10 cellular contexts compared by ENCODE assay signal in the genomic region with DNA sequence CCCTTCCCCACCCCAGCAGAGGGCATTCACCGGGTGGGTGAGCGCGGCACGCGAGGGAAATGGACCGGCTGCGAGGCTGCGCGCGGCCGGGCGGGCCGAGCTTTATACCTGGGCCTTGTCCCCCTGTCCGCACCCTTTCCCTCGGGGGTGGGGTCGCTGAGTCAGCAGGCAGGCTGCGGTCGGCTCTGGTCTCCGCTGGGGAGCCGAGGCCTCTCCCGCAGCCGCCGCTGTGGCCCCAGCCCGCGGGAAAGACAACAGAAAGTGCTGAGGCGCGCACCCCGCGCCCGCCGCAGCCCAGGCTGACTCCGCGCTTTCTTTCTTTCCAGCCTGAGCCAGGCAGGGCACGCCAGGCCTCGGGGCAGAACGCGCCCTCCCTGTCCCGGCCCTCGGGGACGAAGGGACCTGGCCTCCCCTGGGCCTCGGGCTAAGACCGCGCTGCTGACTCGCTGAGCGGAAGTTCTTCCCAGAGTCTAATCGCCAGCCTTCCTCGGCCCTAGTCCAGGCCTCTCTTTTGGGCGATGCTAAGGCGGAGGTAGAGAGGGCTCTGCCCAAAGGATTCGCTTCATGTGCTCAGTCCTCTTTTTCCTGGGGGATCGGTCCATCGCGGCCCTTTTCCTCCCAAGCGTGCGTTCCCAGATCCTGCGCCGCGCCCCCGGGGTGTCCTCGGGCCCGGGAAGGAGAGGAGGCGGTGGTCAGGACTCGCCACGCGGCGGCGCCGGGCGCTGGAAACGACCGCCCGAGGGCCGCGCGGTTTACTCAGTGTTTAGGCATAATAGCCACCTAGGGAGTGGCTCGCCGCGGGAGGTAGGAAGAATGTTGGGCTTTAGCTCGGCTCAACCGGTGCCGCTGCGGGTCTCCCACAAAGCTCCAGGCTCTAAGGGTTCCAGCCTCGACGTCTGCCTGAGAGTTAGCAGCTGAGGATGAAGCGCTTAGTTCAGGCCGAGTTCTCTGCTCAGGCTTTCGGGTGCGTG. TPM values are rescaled to one million over a fixed set of nuclear protein-coding genes. Genes with fewer than 3 reads are reported as not detected.
A peak's percentile ranks its signal among the peaks of the same experiment; 100 is the strongest.
DNase-seq lines count a peak whose midpoint lies in the region; ATAC-seq and TF ChIP-seq lines count a peak whose summit lies in the region.
"Had no signal": no experiment of that assay in that cellular context is flagged by ENCODE, and none has a peak within 500 bp of the region (broad histone marks: within the 10 kb centered on the region; RNA-seq: fewer than 3 reads in every experiment).

A gene with protein sequence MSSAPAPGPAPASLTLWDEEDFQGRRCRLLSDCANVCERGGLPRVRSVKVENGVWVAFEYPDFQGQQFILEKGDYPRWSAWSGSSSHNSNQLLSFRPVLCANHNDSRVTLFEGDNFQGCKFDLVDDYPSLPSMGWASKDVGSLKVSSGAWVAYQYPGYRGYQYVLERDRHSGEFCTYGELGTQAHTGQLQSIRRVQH (minus strand): TSS at position 78 of the 971 bp plus-strand sequence. CDS start 246 bp downstream, outside the sequence.

- ATAC-seq in PC-3 (peak; percentile 33), GM19463 (IDR thresholded peaks at IDR 0.05; ENCODE audit: unreplicated experiment) (no peak)
- ATAC-seq in stimulated activated effector memory CD8-positive, alpha-beta T cell treated with anti-CD3 and anti-CD28 coated beads, Interleukin-12 subunit alpha, Interleukin-12 subunit beta, amount 100 ng/mL, for 72 hours: peak; percentile 9

- peak within 1 kb of the TSS; percentile 59 for H3K4me3 ChIP-seq in PC-3 (ENCODE audit: low read length)
- H3K4me3 ChIP-seq in fibroblast of villous mesenchyme (ENCODE audit: low read depth, low read length): peak within 1 kb of the TSS; percentile 40

- peaks cover 26% of the 10 kb centered on the region for H3K4me1 ChIP-seq in PC-3 (ENCODE audit: insufficient read depth, low read length)

- no TSS peak for BruUV-seq in PC-3 (replicated peaks; lab: Mats Ljungman, UMichigan)

- no peaks in the 10 kb centered on the region for H3K9me2 ChIP-seq in PC-3 (replicated peaks; ENCODE audit: low read length)

- H3K4me2 ChIP-seq in PC-3 (ENCODE audit: low read length): peak within 1 kb of the TSS; percentile 91

- H3K4me1 Mint-ChIP-seq in stimulated activated effector memory CD8-positive, alpha-beta T cell treated with anti-CD3 and anti-CD28 coated beads, Interleukin-12 subunit alpha, Interleukin-12 subunit beta, amount 100 ng/mL, for 72 hours: peaks cover 6% of the 10 kb centered on the region

- no peaks in the 10 kb centered on the region for H3K36me3 ChIP-seq in PC-3 (ENCODE audit: low read depth, low read length)

- H2AFZ ChIP-seq in PC-3 (ENCODE audit: low read length): peak within 1 kb of the TSS; percentile 81

- CTCF ChIA-PET in PC-3 (lab: Charles Lee): interaction anchor here (0.6 kb wide), 2 partner anchors 9 to 67 kb away, joined by 3 read pairs; a partner anchor contains a TSS

- no peaks in the 10 kb centered on the region for H3K9me3 Mint-ChIP-seq in stimulated activated effector memory CD8-positive, alpha-beta T cell treated with anti-CD3 and anti-CD28 coated beads, Interleukin-12 subunit alpha, Interleukin-12 subunit beta, amount 100 ng/mL, for 72 hours
- H3K9me3 Mint-ChIP-seq: activated CD4-positive, alpha-beta T cell treated with anti-CD3 and anti-CD28 coated beads, Interleukin-2, amount 10 ng/mL, durations not matched to agents 24 days and 14 days had no signal

- H3K27me3 ChIP-seq in PC-3 (ENCODE audit: low read length): 0 out of 2 replicates have a peak, but pooled peaks cover 4% of the 10 kb centered on the region

- POLR2A ChIA-PET in PC-3 (lab: Charles Lee; ENCODE audit: unreplicated experiment): interaction anchor here (0.7 kb wide), 1 partner anchor 502 kb away, joined by 4 read pairs; no protein-coding TSS in a partner anchor

- no peaks in the 10 kb centered on the region for H4K20me1 ChIP-seq in PC-3 (ENCODE audit: low read length)

- peak within 1 kb of the TSS; percentile 57 for H3K9ac ChIP-seq in PC-3 (ENCODE audit: low read length)

- H3F3A ChIP-seq in PC-3 (ENCODE audit: low read length, unreplicated experiment): no peaks in the 10 kb centered on the region

- H3K36me3 Mint-ChIP-seq in stimulated activated effector memory CD8-positive, alpha-beta T cell treated with anti-CD3 and anti-CD28 coated beads, Interleukin-12 subunit alpha, Interleukin-12 subunit beta, amount 100 ng/mL, for 72 hours: no peaks in the 10 kb centered on the region

- H3K79me2 ChIP-seq in PC-3 (ENCODE audit: low read length): no peaks in the 10 kb centered on the region

- peak; percentile 31 for DNase-seq in NCI-H1436 (lab: John Stamatoyannopoulos, UW)
- no peak for DNase-seq in NCI-H1436 treated with DMSO at 0.1 percent for 48 hours (lab: John Stamatoyannopoulos, UW)
- DNase-seq in PC-3: peak; percentile 61
- peak; percentile 6 for DNase-seq in fibroblast of villous mesenchyme (ENCODE audit: low read depth)
- no peak for DNase-seq in stimulated activated effector memory CD8-positive, alpha-beta T cell treated with anti-CD3 and anti-CD28 coated beads, Interleukin-12 subunit alpha, Interleukin-12 subunit beta, amount 100 ng/mL, for 72 hours (ENCODE audit: low spot score in 2 of 2)
- no peak for DNase-seq in NCI-H510A treated with DMSO at 0.1 percent for 48 hours (lab: John Stamatoyannopoulos, UW)
- DNase-seq in cerebellum (ENCODE audit: low spot score): no peak
- DNase-seq: activated CD4-positive, alpha-beta T cell treated with anti-CD3 and anti-CD28 coated beads, Interleukin-2, amount 10 ng/mL, durations not matched to agents 24 days and 14 days had no signal

- H3K27ac ChIP-seq in PC-3 (ENCODE audit: low read length): no peak within 1 kb of the TSS

- intact Hi-C loops in PC-3 (cut with micrococcal nuclease): no loop called here

- no peaks in the 10 kb centered on the region for H3K9me3 ChIP-seq in PC-3 (ENCODE audit: low read length)

- peak within 1 kb of the TSS; percentile 38 for H3K4me3 Mint-ChIP-seq in stimulated activated effector memory CD8-positive, alpha-beta T cell treated with anti-CD3 and anti-CD28 coated beads, Interleukin-12 subunit alpha, Interleukin-12 subunit beta, amount 100 ng/mL, for 72 hours
- H3K4me3 Mint-ChIP-seq: activated CD4-positive, alpha-beta T cell treated with anti-CD3 and anti-CD28 coated beads, Interleukin-2, amount 10 ng/mL, durations not matched to agents 24 days and 14 days had no signal

- H3K27ac Mint-ChIP-seq in stimulated activated effector memory CD8-positive, alpha-beta T cell treated with anti-CD3 and anti-CD28 coated beads, Interleukin-12 subunit alpha, Interleukin-12 subunit beta, amount 100 ng/mL, for 72 hours: no peak within 1 kb of the TSS
- H3K27ac Mint-ChIP-seq: activated CD4-positive, alpha-beta T cell treated with anti-CD3 and anti-CD28 coated beads, Interleukin-2, amount 10 ng/mL, durations not matched to agents 24 days and 14 days had no signal

- TF ChIP-seq CTCF in PC-3 (conservative IDR thresholded peaks at IDR 0.05; ENCODE audit: low read depth, low read length): peak; percentile 42
- no peak for TF ChIP-seq CTCF in fibroblast of villous mesenchyme (IDR thresholded peaks at IDR 0.05; ENCODE audit: insufficient read depth, low read depth, low read length)

RNA-seq across cellular contexts. Expression of the gene that starts here (rescaled TPM):
- total RNA-seq in PC-3 (2014; rRNA removed) (6.4 and 13.5 TPM in 2 replicates), fibroblast of villous mesenchyme (1.3 TPM in 1 of 2 replicates, not detected in the other), cerebellum (not detected)
- total RNA-seq: activated CD4-positive, alpha-beta T cell treated with anti-CD3 and anti-CD28 coated beads, Interleukin-2, amount 10 ng/mL, durations not matched to agents 24 days and 14 days; mononuclear cell had no signal

Comparison
In these comparisons a context has a peak if more than half of its experiments do, and no peak if none do; other contexts are left out.
1. DNase-seq: peak in NCI-H1436 (single experiment), PC-3 (single experiment) and fibroblast of villous mesenchyme (single experiment); none in NCI-H1436 treated with DMSO at 0.1 percent for 48 hours (single experiment), stimulated activated effector memory CD8-positive, alpha-beta T cell treated with anti-CD3 and anti-CD28 coated beads, Interleukin-12 subunit alpha, Interleukin-12 subunit beta, amount 100 ng/mL, for 72 hours (0 of 2), NCI-H510A treated with DMSO at 0.1 percent for 48 hours (single experiment) and cerebellum (single experiment).